ENCODE assay signal across 11 cellular contexts in the genomic region with DNA sequence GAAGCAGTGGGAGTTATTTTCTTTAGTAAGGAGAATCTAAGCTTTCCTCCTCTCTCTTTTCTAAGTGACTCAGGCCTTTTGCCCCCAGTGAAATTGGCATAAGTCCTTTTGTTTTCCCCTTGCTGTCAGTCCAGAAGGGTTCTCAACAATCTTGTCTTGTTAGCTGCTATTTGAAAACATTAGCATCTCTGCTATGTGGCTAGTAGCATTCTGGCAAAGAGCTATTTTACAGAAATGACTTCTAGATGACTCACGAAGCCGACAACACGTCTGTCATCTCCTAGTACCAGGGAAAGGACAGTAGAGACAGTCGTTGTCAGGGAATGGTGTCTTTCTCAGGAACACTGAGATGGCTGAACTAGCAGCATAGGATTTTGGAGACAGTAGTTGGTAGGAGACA. TPM values are rescaled to one million over a fixed set of nuclear protein-coding genes. Genes with fewer than 3 reads are reported as not detected.
DNase-seq lines count a peak whose midpoint lies in the region; ATAC-seq and TF ChIP-seq lines count a peak whose summit lies in the region.
"Had no signal": no experiment of that assay in that cellular context is flagged by ENCODE, and none has a peak within 500 bp of the region (broad histone marks: within the 10 kb centered on the region; RNA-seq: fewer than 3 reads in every experiment).

No MANE protein-coding gene starts in this region.

- H3K4me1 Mint-ChIP-seq in CD4-positive, alpha-beta memory T cell: no peaks in the 10 kb centered on the region

- H3K36me3 Mint-ChIP-seq in CD4-positive, alpha-beta memory T cell: peaks cover 77 to 90% of the 10 kb centered on the region in 2 donors

- POLR2A ChIA-PET in CD4-positive, alpha-beta memory T cell (lab: Charles Lee; ENCODE audit: partially characterized antibody): no interaction called here

- peaks cover 63% of the 10 kb centered on the region for H3K36me3 ChIP-seq in CD4-positive, alpha-beta memory T cell (ENCODE audit: insufficient read depth, low read length)

- DNase-seq in Right ventricle myocardium inferior (ENCODE audit: missing footprints) (no peak), cardiac septum (ENCODE audit: low spot score) (no peak), astrocyte of the spinal cord (ENCODE audit: low read depth, low spot score) (peak; percentile 58), left ventricle myocardium superior (no peak), cortex of kidney (lab: John Stamatoyannopoulos, UW) (no peak), AML-193 (lab: John Stamatoyannopoulos, UW) (no peak)
- DNase-seq in CD4-positive, alpha-beta memory T cell: no peak
- DNase-seq: activated CD4-positive, CD25-positive, alpha-beta regulatory T cell treated with anti-CD3 and anti-CD28 coated beads, Interleukin-2, amount 50 U/mL, for 72 hours; SIG-M5 had no signal

- intact Hi-C loops in Right ventricle myocardium inferior (cut with DNase I): no loop called here
- intact Hi-C loops in cardiac septum (cut with DNase I): no loop called here
- intact Hi-C loops in left ventricle myocardium superior (cut with micrococcal nuclease): no loop called here
- intact Hi-C loops in CD4-positive, alpha-beta memory T cell (cut with micrococcal nuclease): no loop called here

- no peaks in the 10 kb centered on the region for H3K27me3 Mint-ChIP-seq in CD4-positive, alpha-beta memory T cell

- H3K4me3 Mint-ChIP-seq in CD4-positive, alpha-beta memory T cell: no peak overlapping the region

- CTCF ChIA-PET in CD4-positive, alpha-beta memory T cell (lab: Charles Lee; ENCODE audit: partially characterized antibody): interaction anchor here (1.4 kb wide), 1 partner anchor 22 kb away, joined by 4 read pairs; no protein-coding TSS in a partner anchor

- ATAC-seq in Right ventricle myocardium inferior: peak; percentile 49
- ATAC-seq in left ventricle myocardium superior: peak; percentile 74
- ATAC-seq in GM18519 (IDR thresholded peaks at IDR 0.05; ENCODE audit: low FRiP score, unreplicated experiment): no peak

- H3K9me3 ChIP-seq in CD4-positive, alpha-beta memory T cell (ENCODE audit: control insufficient read depth in 1 of 2, low read length in 2 of 2): no peaks in the 10 kb centered on the region

- no peak overlapping the region for H3K4me3 ChIP-seq in astrocyte of the spinal cord (ENCODE audit: low read depth, low read length)
- no peak overlapping the region for H3K4me3 ChIP-seq in CD4-positive, alpha-beta memory T cell (ENCODE audit: low read length in 2 of 2)

- peaks cover 0 to 2% (median 0%) of the 10 kb centered on the region in 8 donors for H3K9me3 Mint-ChIP-seq in CD4-positive, alpha-beta memory T cell

- no peak overlapping the region for H3K27ac Mint-ChIP-seq in CD4-positive, alpha-beta memory T cell
- H3K27ac Mint-ChIP-seq: activated T-helper 2 cell treated with anti-CD3 and anti-CD28 coated beads, Interferon-gamma antibody, Interleukin-2, Interleukin-4, amounts not matched to agents 10 μg/mL and 5 μg/mL and 100 μg/mL, durations not matched to agents 14 hours and 24 hours and 36 hours had no signal

- H3K27me3 ChIP-seq in CD4-positive, alpha-beta memory T cell (ENCODE audit: insufficient read depth, low read length): no peaks in the 10 kb centered on the region

- no peak overlapping the region for H3K27ac ChIP-seq in CD4-positive, alpha-beta memory T cell (ENCODE audit: low read depth, low read length)

- in situ Hi-C loops in astrocyte of the spinal cord (cut with HindIII; ENCODE audit: low sequenced_read_pairs): no loop called here

- H3K4me1 ChIP-seq in CD4-positive, alpha-beta memory T cell (ENCODE audit: insufficient read depth, low read length): no peaks in the 10 kb centered on the region

- TF ChIP-seq CTCF in astrocyte of the spinal cord (IDR thresholded peaks at IDR 0.05; ENCODE audit: low read depth, low read length): no peak

RNA-seq across cellular contexts. Expression of a gene that starts 14.7 kb away (rescaled TPM):
- 10.5 TPM for total RNA-seq in Right ventricle myocardium inferior
- 13.2 TPM for total RNA-seq in cardiac septum
- total RNA-seq in left ventricle myocardium superior: 9.8 TPM
- total RNA-seq in CD4-positive, alpha-beta memory T cell: 10 to 100 TPM; 26.1 to 26.3 TPM
- polyA plus RNA-seq in CD4-positive, alpha-beta memory T cell: 10 to 100 TPM; 16.3 to 22.2 TPM

RNA-seq across cellular contexts. Expression of a gene that starts 54.7 kb away (rescaled TPM):
- 0.08 TPM for total RNA-seq in Right ventricle myocardium inferior
- not detected for total RNA-seq in cardiac septum
- total RNA-seq in left ventricle myocardium superior: not detected
- not detected for total RNA-seq in CD4-positive, alpha-beta memory T cell
- not detected for polyA plus RNA-seq in CD4-positive, alpha-beta memory T cell
- total RNA-seq: activated T-helper 2 cell treated with anti-CD3 and anti-CD28 coated beads, Interferon-gamma antibody, Interleukin-2, Interleukin-4, amounts not matched to agents 10 μg/mL and 5 μg/mL and 100 μg/mL, durations not matched to agents 14 hours and 24 hours and 36 hours had no signal
